ENCODE assay signal across 17 cellular contexts in the genomic region with DNA sequence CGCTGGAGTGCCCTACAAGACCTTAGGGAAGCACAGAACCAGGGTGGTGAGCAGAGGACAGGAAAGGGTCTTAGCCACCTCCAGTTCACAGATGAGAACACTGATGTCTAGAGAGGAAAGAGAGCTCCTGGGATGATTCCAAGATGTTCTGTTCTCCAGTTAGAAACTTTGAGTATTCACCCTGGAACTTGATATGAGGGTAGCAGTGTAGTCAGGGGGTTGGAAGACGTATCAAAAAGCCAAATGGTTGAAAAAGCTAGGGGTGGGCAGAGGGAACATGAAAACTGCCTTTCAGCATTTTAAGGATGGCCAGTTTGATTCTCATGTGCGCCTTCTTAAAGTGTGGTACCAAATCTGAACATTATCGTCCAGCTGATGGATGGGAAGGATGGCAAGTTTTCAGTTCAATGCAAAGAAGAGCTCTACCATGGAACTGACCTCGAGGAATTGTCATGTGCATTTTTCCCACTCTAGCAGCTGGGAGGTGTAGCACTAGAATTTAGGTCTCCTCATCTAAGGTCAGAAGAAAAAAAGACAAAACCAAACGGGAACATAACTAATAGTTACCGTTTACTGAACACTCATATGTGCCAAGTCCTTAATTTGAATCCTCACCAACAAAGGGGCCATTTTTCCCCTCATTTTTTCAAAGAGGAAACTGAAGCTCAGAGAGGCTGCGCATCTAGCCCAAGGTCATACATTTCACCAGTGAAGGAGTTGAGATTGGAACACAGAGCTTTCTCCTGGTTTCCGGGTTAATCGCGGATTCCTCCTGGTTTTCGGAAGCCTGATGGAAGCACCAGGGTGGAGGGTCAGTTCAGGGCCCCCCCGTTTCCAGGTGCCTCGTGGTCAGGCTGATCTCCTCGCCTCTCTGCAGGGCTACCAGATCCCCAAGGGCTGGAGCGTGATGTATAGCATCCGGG. TPM values are rescaled to one million over a fixed set of nuclear protein-coding genes. Genes with fewer than 3 reads are reported as not detected.
DNase-seq lines count a peak whose midpoint lies in the region; ATAC-seq and TF ChIP-seq lines count a peak whose summit lies in the region.
"Had no signal": no experiment of that assay in that cellular context is flagged by ENCODE, and none has a peak within 500 bp of the region (broad histone marks: within the 10 kb centered on the region; RNA-seq: fewer than 3 reads in every experiment).

No MANE protein-coding gene starts in this region.

- H2BK12ac ChIP-seq in H9 (ENCODE audit: insufficient read length, low read depth, low read length) = no peak overlapping the region

- DNase-seq in H9 (no peak), SJSA1 (ENCODE audit: low read depth in 1 of 2, low spot score in 2 of 2) (no peak), hepatocyte (ENCODE audit: low spot score) (no peak), SIG-M5 (lab: John Stamatoyannopoulos, UW) (no peak), brain microvascular endothelial cell (no peak)
- DNase-seq: activated CD4-positive, CD25-positive, alpha-beta regulatory T cell; activated gamma-delta T cell treated with Interleukin-2 at 50 U/mL for 16 hours; CD4-positive, alpha-beta T cell; effector memory CD8-positive, alpha-beta T cell; NCI-H2029 treated with DMSO at 0.1 percent for 48 hours; NCI-H526 treated with DMSO at 0.1 percent for 48 hours; stomach; T-cell had no signal

- H3K18ac ChIP-seq in H9 (ENCODE audit: insufficient read length, low read depth, low read length) = no peak overlapping the region

- H4K91ac ChIP-seq in H9 (ENCODE audit: insufficient read length, low read depth, low read length) = no peak overlapping the region

- peaks cover 0 to 4% (median 4%) of the 10 kb centered on the region in 3 experiments; a peak in 4 of 7 replicates for H3K36me3 Mint-ChIP-seq in H9 (ENCODE audit: insufficient read depth in 1 of 3, low read depth in 3 of 3)
- H3K36me3 Mint-ChIP-seq: T-cell had no signal

- H3K4me3 Mint-ChIP-seq in H9 = peak overlapping the region; percentile 56 to 77
- H3K4me3 Mint-ChIP-seq: CD4-positive, alpha-beta T cell; effector memory CD8-positive, alpha-beta T cell; T-cell had no signal

- H3K9ac ChIP-seq in H9 (ENCODE audit: extremely low read depth, insufficient read length, low read length) (no peak overlapping the region), skeletal muscle satellite cell (ENCODE audit: low read depth, low read length) (no peak overlapping the region)

- H3K4me1 ChIP-seq in H9 (ENCODE audit: insufficient read depth, low read length) (no peaks in the 10 kb centered on the region), SJSA1 (replicated peaks) (peaks cover 35% of the 10 kb centered on the region), hepatocyte (ENCODE audit: insufficient read depth) (peaks cover 10% of the 10 kb centered on the region), skeletal muscle satellite cell (ENCODE audit: control insufficient read depth, insufficient read depth, low read length) (peaks cover 30% of the 10 kb centered on the region)

- H2BK20ac ChIP-seq in H9 (ENCODE audit: low read depth, low read length, poor library complexity, severe bottlenecking) = no peak overlapping the region

- H3K56ac ChIP-seq in H9 (ENCODE audit: insufficient read length, low read depth, low read length) = no peak overlapping the region

- in situ Hi-C loops in brain microvascular endothelial cell (cut with HindIII; ENCODE audit: low pct_ligation_motif_present, low sequenced_read_pairs) = no loop called here

- no peaks in the 10 kb centered on the region for H3K79me1 ChIP-seq in H9 (ENCODE audit: insufficient read depth, low read depth, low read length, poor library complexity, severe bottlenecking)

- H3K27ac ChIP-seq in H9 (ENCODE audit: insufficient read length, low read depth, low read length) = no peak overlapping the region
- no peak overlapping the region for H3K27ac ChIP-seq in SJSA1
- H3K27ac ChIP-seq in hepatocyte = no peak overlapping the region
- H3K27ac ChIP-seq in brain microvascular endothelial cell = no peak overlapping the region
- H3K27ac ChIP-seq: stomach had no signal

- no peak overlapping the region for H2BK120ac ChIP-seq in H9 (ENCODE audit: low read depth, low read length, poor library complexity, severe bottlenecking)

- H3K14ac ChIP-seq in H9 (ENCODE audit: insufficient read depth, low read length) = no peak overlapping the region

- no peak overlapping the region for H3K23ac ChIP-seq in H9 (ENCODE audit: insufficient read length, low read depth, low read length)

- H3K4me2 ChIP-seq in H9 (ENCODE audit: insufficient read depth, insufficient read length, low read length) (peak overlapping the region; percentile 37), hepatocyte (peak overlapping the region; percentile 78), skeletal muscle satellite cell (ENCODE audit: low read length) (peak overlapping the region; percentile 70)

- no peaks in the 10 kb centered on the region for H3K9me2 ChIP-seq in hepatocyte (replicated peaks; ENCODE audit: insufficient read depth)

- peaks cover 38 to 58% of the 10 kb centered on the region in 2 experiments for H3K4me1 Mint-ChIP-seq in H9

- H2AFZ ChIP-seq in H9 (ENCODE audit: low read length) (no peak overlapping the region), hepatocyte (no peak overlapping the region)

- H2BK5ac ChIP-seq in H9 (ENCODE audit: insufficient read length, low read length) = no peak overlapping the region

- H4K5ac ChIP-seq in H9 (ENCODE audit: insufficient read length, low read depth, low read length) = no peak overlapping the region

- H3K36me3 ChIP-seq in SJSA1 (no peaks in the 10 kb centered on the region), hepatocyte (replicated peaks; ENCODE audit: insufficient read depth, low read depth) (no peaks in the 10 kb centered on the region), skeletal muscle satellite cell (ENCODE audit: insufficient read depth, low read length) (no peaks in the 10 kb centered on the region), brain microvascular endothelial cell (replicated peaks) (no peaks in the 10 kb centered on the region)
- H3K36me3 ChIP-seq: stomach had no signal

- H2BK15ac ChIP-seq in H9 (ENCODE audit: low read depth, low read length) = no peak overlapping the region

- no peak overlapping the region for H3K27ac Mint-ChIP-seq in H9
- H3K27ac Mint-ChIP-seq: CD4-positive, alpha-beta T cell; effector memory CD8-positive, alpha-beta T cell; T-cell had no signal

- H2AK5ac ChIP-seq in H9 (ENCODE audit: insufficient read length, low read length) = no peak overlapping the region

- H4K8ac ChIP-seq in H9 (replicated peaks; ENCODE audit: insufficient read length, low read depth, low read length) = no peak overlapping the region

- no peak for TF ChIP-seq CTCF in H9 (conservative IDR thresholded peaks at IDR 0.05)
- TF ChIP-seq CTCF in hepatocyte (IDR thresholded peaks at IDR 0.05; ENCODE audit: poor library complexity) = no peak
- no peak for TF ChIP-seq CTCF in brain microvascular endothelial cell (IDR thresholded peaks at IDR 0.05; ENCODE audit: low read depth, low read length, missing control alignments)

- peaks cover 16% of the 10 kb centered on the region for H3K23me2 ChIP-seq in H9 (ENCODE audit: insufficient read length, low read depth, low read length, poor library complexity, severe bottlenecking)

- H4K20me1 ChIP-seq in H9 (ENCODE audit: control insufficient read depth, insufficient read depth, insufficient read length) (no peaks in the 10 kb centered on the region), hepatocyte (ENCODE audit: insufficient read depth, poor library complexity, severe bottlenecking) (no peaks in the 10 kb centered on the region)

- H3K4me3 ChIP-seq in SJSA1 (peak overlapping the region; percentile 30), hepatocyte (no peak overlapping the region), skeletal muscle satellite cell (ENCODE audit: low read length) (peak overlapping the region; percentile 52), brain microvascular endothelial cell (ENCODE audit: low read depth, low read length) (no peak overlapping the region)
- H3K4me3 ChIP-seq: stomach had no signal

- no peak for ATAC-seq in HG03442 (IDR thresholded peaks at IDR 0.05; ENCODE audit: unreplicated experiment)
- ATAC-seq: effector memory CD8-positive, alpha-beta T cell; T-cell had no signal

- no peak overlapping the region for H3K4ac ChIP-seq in H9 (ENCODE audit: low read depth, low read length)

- H3K79me2 ChIP-seq in H9 (ENCODE audit: insufficient read depth, low read length) = no peaks in the 10 kb centered on the region
- H3K79me2 ChIP-seq in hepatocyte = no peaks in the 10 kb centered on the region

- H3K9me3 ChIP-seq in H9 (ENCODE audit: control insufficient read depth, low read depth, low read length) (no peaks in the 10 kb centered on the region), SJSA1 (replicated peaks) (peaks cover 3% of the 10 kb centered on the region; the same call in 1 of the 2 replicates), hepatocyte (ENCODE audit: low read depth) (no peaks in the 10 kb centered on the region), skeletal muscle satellite cell (replicated peaks; ENCODE audit: low read length) (no peaks in the 10 kb centered on the region)
- H3K9me3 ChIP-seq: stomach had no signal

- peaks cover 3 to 6% of the 10 kb centered on the region in 2 experiments; a peak in 3 of 5 replicates for H3K9me3 Mint-ChIP-seq in H9
- H3K9me3 Mint-ChIP-seq: CD4-positive, alpha-beta T cell; effector memory CD8-positive, alpha-beta T cell; T-cell had no signal

- WGBS in H9 (ENCODE audit: extremely low coverage, insufficient read length, low lambda C conversion rate) = no CpG with 5 or more reads among the region's 17 CpGs
- 34% methylated on average over 17 of the region's 17 CpGs for WGBS in hepatocyte (ENCODE audit: low lambda C conversion rate, missing lambda C conversion rate)

- H3K27me3 ChIP-seq in H9 (ENCODE audit: insufficient read depth, low read length) (peaks cover 98% of the 10 kb centered on the region), SJSA1 (replicated peaks) (peaks cover 38% of the 10 kb centered on the region), hepatocyte (peaks cover 96% of the 10 kb centered on the region), skeletal muscle satellite cell (ENCODE audit: control insufficient read depth, insufficient read depth, low read length) (peaks cover 97% of the 10 kb centered on the region), brain microvascular endothelial cell (replicated peaks) (peaks cover 95% of the 10 kb centered on the region)

- peaks cover 99% of the 10 kb centered on the region for H3K27me3 Mint-ChIP-seq in H9 (ENCODE audit: low read depth)

- H3T11ph ChIP-seq in H9 (ENCODE audit: low read length) = no peak overlapping the region

RNA-seq across cellular contexts. Expression of a gene that starts 6.0 kb away (rescaled TPM):
- total RNA-seq in H9 (2021) (70.4 and 72.1 TPM in 2 replicates), hepatocyte (0.40 and 0.80 TPM in 2 replicates)
- 1.2 and 1.7 TPM in 2 replicates for total RNA-seq in SJSA1 (2014; rRNA removed; shearing (Covaris generic))
- 0.69 TPM in 1 of 2 replicates, not detected in the other for polyA plus RNA-seq in hepatocyte
- total RNA-seq in skeletal muscle satellite cell (2012; rRNA removed) = not detected in 2 replicates
- total RNA-seq: CD4-positive, alpha-beta T cell; M059J; RPMI7951; stomach; T-cell had no signal

RNA-seq across cellular contexts. Expression of a gene that starts 7.1 kb away (rescaled TPM):
- 0.42 and 0.79 TPM in 2 replicates for total RNA-seq in H9 (2021)
- not detected in 2 replicates for total RNA-seq in SJSA1 (2014; rRNA removed; shearing (Covaris generic))
- not detected in 2 replicates for total RNA-seq in hepatocyte
- 0.06 and 0.18 TPM in 2 replicates for polyA plus RNA-seq in hepatocyte
- 0.22 and 0.25 TPM in 2 replicates for total RNA-seq in skeletal muscle satellite cell (2012; rRNA removed)
- total RNA-seq: M059J, RPMI7951 had no signal
- polyA plus RNA-seq: stomach had no signal

Comparison
In these comparisons a context has a peak if more than half of its experiments do, and no peak if none do; other contexts are left out.
1. H3K4me3 ChIP-seq: peak in SJSA1 (single experiment) and skeletal muscle satellite cell (single experiment); none in hepatocyte (single experiment) and brain microvascular endothelial cell (single experiment).
2. RNA of a gene that starts 6.0 kb away (total RNA-seq): 70.4 to 72.1 TPM in H9; 1.2 to 1.7 TPM in SJSA1 and 0.40 to 0.80 TPM in hepatocyte; every median in the first group is over 10 times any median in the second.
3. Peak in every context shown above with its lines, with median percentiles within 50 percentile points of each other: H3K4me2 ChIP-seq.